ENCODE assay signal across 1 cellular context in genomic region chr14:49892636-49893308, GRCh38.
TF ChIP-seq lines count a peak whose summit lies in the region.

TSS of gene ARF6 (plus strand) at chr14:49893082. CDS start at chr14:49893737, 655 bp downstream.

TF ChIP-seq in GM12878, 131 proteins besides CTCF, POLR2A, EP300 and RAD21 (continued from another document and continues in another):
- TF ChIP-seq ATF2 (IDR thresholded peaks at IDR 0.05; ENCODE audit: low read length): no peak
- TF ChIP-seq SPI1 (IDR thresholded peaks at IDR 0.05; ENCODE audit: borderline replicate concordance, insufficient read depth, low read depth, low read length): peak; percentile 86
- 0 out of 2 replicates have a peak, but pooled peaks have one; percentile 23 for TF ChIP-seq SIN3A (IDR thresholded peaks at IDR 0.05; ENCODE audit: low read depth, low read length)
- no peak for TF ChIP-seq RAD51 (IDR thresholded peaks at IDR 0.05)
- no peak for TF ChIP-seq HDAC6 (IDR thresholded peaks at IDR 0.05; ENCODE audit: unreplicated experiment)
- TF ChIP-seq, protein P1, sequence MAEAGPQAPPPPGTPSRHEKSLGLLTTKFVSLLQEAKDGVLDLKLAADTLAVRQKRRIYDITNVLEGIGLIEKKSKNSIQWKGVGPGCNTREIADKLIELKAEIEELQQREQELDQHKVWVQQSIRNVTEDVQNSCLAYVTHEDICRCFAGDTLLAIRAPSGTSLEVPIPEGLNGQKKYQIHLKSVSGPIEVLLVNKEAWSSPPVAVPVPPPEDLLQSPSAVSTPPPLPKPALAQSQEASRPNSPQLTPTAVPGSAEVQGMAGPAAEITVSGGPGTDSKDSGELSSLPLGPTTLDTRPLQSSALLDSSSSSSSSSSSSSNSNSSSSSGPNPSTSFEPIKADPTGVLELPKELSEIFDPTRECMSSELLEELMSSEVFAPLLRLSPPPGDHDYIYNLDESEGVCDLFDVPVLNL (IDR thresholded peaks at IDR 0.05; ENCODE audit: low read depth, low read length): no peak
- TF ChIP-seq MTA3 (IDR thresholded peaks at IDR 0.05; ENCODE audit: borderline replicate concordance, low read length): no peak
- TF ChIP-seq RFX5 (IDR thresholded peaks at IDR 0.05; ENCODE audit: low read depth, low read length): no peak
- TF ChIP-seq ZNF687 (IDR thresholded peaks at IDR 0.05): peak; percentile 71
- no peak for TF ChIP-seq NR2F1 (conservative IDR thresholded peaks at IDR 0.05)
- TF ChIP-seq ZNF207 (IDR thresholded peaks at IDR 0.05; ENCODE audit: borderline replicate concordance): no peak
- no peak; a peak in 1 of 3 replicates for TF ChIP-seq EGR1 (IDR thresholded peaks at IDR 0.05; ENCODE audit: borderline replicate concordance in 1 of 2, low read depth in 2 of 2, low read length in 2 of 2)
- TF ChIP-seq HDGF (IDR thresholded peaks at IDR 0.05): no peak; the same call in 1 of the 2 replicates
- no peak for TF ChIP-seq PAX8 (IDR thresholded peaks at IDR 0.05)
- TF ChIP-seq E4F1 (IDR thresholded peaks at IDR 0.05; ENCODE audit: borderline replicate concordance, partially characterized antibody): no peak
- TF ChIP-seq NRF1 (conservative IDR thresholded peaks at IDR 0.05; ENCODE audit: low read depth, low read length): peak; percentile 61
- TF ChIP-seq TARDBP (IDR thresholded peaks at IDR 0.05; ENCODE audit: borderline replicate concordance): 0 out of 2 replicates have a peak, but pooled peaks have one; percentile 12
- TF ChIP-seq STAT1 (conservative IDR thresholded peaks at IDR 0.05): no peak; the same call in none of the 2 replicates
- peak; percentile 60; the same call in 1 of the 2 replicates for TF ChIP-seq ZBTB40 (IDR thresholded peaks at IDR 0.05; ENCODE audit: borderline replicate concordance)
- TF ChIP-seq FOXK2 (IDR thresholded peaks at IDR 0.05): no peak
- no peak for TF ChIP-seq ZNF384 (IDR thresholded peaks at IDR 0.05; ENCODE audit: borderline replicate concordance, low read depth, low read length)
- TF ChIP-seq HDAC2 (IDR thresholded peaks at IDR 0.05): no peak
- TF ChIP-seq RELB (IDR thresholded peaks at IDR 0.05; ENCODE audit: low read depth): peak; percentile 85
- TF ChIP-seq CHD1 (IDR thresholded peaks at IDR 0.05; ENCODE audit: low read depth, low read length): 0 out of 2 replicates have a peak, but pooled peaks have one; percentile 70
- TF ChIP-seq SMAD1 (IDR thresholded peaks at IDR 0.05; ENCODE audit: low read depth, partially characterized antibody): no peak
- TF ChIP-seq, protein P2, sequence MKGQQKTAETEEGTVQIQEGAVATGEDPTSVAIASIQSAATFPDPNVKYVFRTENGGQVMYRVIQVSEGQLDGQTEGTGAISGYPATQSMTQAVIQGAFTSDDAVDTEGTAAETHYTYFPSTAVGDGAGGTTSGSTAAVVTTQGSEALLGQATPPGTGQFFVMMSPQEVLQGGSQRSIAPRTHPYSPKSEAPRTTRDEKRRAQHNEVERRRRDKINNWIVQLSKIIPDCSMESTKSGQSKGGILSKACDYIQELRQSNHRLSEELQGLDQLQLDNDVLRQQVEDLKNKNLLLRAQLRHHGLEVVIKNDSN (IDR thresholded peaks at IDR 0.05; ENCODE audit: borderline replicate concordance, extremely low read length, insufficient read depth, low read depth, low read length): peak; percentile 26
- no peak for TF ChIP-seq PKNOX1 (IDR thresholded peaks at IDR 0.05)
- TF ChIP-seq ZNF622 (IDR thresholded peaks at IDR 0.05): no peak
- TF ChIP-seq IKZF2 (IDR thresholded peaks at IDR 0.05): peak in 1 of 2 experiments; percentile 65; a peak in 2 of 4 replicates
- TF ChIP-seq TAF1 (IDR thresholded peaks at IDR 0.05; ENCODE audit: borderline replicate concordance, low read depth, low read length): peak; percentile 92
- peak; percentile 32 for TF ChIP-seq SIX5 (IDR thresholded peaks at IDR 0.05; ENCODE audit: low read depth, low read length, severe bottlenecking)
- peak; percentile 63 for TF ChIP-seq HCFC1 (IDR thresholded peaks at IDR 0.05; ENCODE audit: low read length)
- no peak for TF ChIP-seq CHD4 (IDR thresholded peaks at IDR 0.05)
- TF ChIP-seq SMAD5 (IDR thresholded peaks at IDR 0.05; ENCODE audit: low read depth): peak; percentile 96
- TF ChIP-seq ZBED1 (IDR thresholded peaks at IDR 0.05; ENCODE audit: borderline replicate concordance): 0 out of 2 replicates have a peak, but pooled peaks have one; percentile 2
- no peak for TF ChIP-seq IRF4 (IDR thresholded peaks at IDR 0.05; ENCODE audit: low read depth, low read length)
- peak; percentile 67; the same call in 1 of the 2 replicates for TF ChIP-seq TCF3 (IDR thresholded peaks at IDR 0.05; ENCODE audit: borderline replicate concordance, insufficient read depth, low read depth, low read length)
- peak; percentile 27; the same call in 1 of the 2 replicates for TF ChIP-seq BACH1 (IDR thresholded peaks at IDR 0.05; ENCODE audit: borderline replicate concordance)
- no peak; the same call in 1 of the 2 replicates for TF ChIP-seq NKRF (conservative IDR thresholded peaks at IDR 0.05)
- peak; percentile 58 for TF ChIP-seq SP1 (IDR thresholded peaks at IDR 0.05; ENCODE audit: low read depth, low read length)
- TF ChIP-seq GABPA (IDR thresholded peaks at IDR 0.05; ENCODE audit: low read depth): peak; percentile 75
- peak; percentile 91 for TF ChIP-seq CREB1 (IDR thresholded peaks at IDR 0.05; ENCODE audit: low read depth)
- no peak for TF ChIP-seq NFXL1 (IDR thresholded peaks at IDR 0.05; ENCODE audit: borderline replicate concordance)
